In the genomic region with DNA sequence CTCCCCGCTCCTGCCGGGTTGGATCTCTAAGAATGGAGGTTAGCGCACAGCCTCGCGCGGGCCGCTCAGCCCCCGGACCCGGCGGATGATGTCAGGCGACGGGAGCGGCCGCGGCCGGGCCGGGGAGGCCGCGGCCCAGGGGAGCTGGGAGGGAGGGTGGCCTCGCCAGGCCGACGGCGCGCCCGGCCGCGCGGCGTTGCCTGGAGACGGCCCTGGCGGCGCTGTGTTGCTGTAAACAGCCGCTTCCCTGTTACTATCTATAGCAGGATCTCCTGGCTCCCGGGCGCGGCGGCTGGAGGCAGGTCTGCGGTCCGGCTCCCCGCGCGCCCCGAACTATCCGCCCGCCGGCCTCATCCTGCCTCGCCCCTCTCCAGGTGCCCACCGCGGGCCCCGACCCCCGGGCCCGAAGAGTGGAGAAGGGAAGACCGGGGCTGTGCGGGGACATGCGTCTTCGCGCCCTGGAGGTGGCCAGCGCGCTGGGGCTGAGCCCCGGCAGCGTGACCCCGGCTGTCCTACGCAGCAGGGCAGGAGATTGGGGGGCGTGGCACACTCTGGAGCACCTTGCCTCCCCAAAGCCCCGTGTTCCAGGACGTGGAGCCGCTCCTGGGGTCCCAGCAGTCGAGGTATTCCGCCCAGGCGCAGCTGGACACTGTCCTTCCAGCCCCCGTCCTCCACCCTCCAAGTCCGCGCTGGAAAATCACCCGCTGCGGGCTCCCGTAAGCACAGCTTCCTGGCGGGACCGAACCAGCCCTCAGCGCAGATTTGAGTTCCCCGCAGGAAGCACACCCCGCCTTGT, we compare ENCODE assay signal across 1 cellular context.
TF ChIP-seq lines count a peak whose summit lies in the region.

No MANE protein-coding gene starts in this region.

TF ChIP-seq in WTC11, 78 proteins besides CTCF, POLR2A, EP300 and RAD21 (continued from another document and continues in another):
- TF ChIP-seq CBFB (CRISPR knock-in tag; IDR thresholded peaks at IDR 0.05; ENCODE audit: low read depth) (no peak), ZNF317 (CRISPR knock-in tag; IDR thresholded peaks at IDR 0.05; ENCODE audit: borderline replicate concordance, low read depth) (no peak), ZBTB21 (CRISPR knock-in tag; IDR thresholded peaks at IDR 0.05; ENCODE audit: borderline replicate concordance) (no peak), SP1 (CRISPR knock-in tag; conservative IDR thresholded peaks at IDR 0.05) (no peak; the same call in 1 of the 2 replicates), NR3C1 (CRISPR knock-in tag; conservative IDR thresholded peaks at IDR 0.05; ENCODE audit: low read depth) (no peak), ZNF219 (CRISPR knock-in tag; IDR thresholded peaks at IDR 0.05; ENCODE audit: borderline replicate concordance) (no peak), NFATC4 (CRISPR knock-in tag; IDR thresholded peaks at IDR 0.05) (no peak), NFYB (CRISPR knock-in tag; conservative IDR thresholded peaks at IDR 0.05; ENCODE audit: low read depth) (no peak), ATF1 (CRISPR knock-in tag; IDR thresholded peaks at IDR 0.05) (no peak), GABPB1 (CRISPR knock-in tag; IDR thresholded peaks at IDR 0.05) (no peak), FOXP1 (CRISPR knock-in tag; IDR thresholded peaks at IDR 0.05; ENCODE audit: borderline replicate concordance) (peak; percentile 20; the same call in 1 of the 2 replicates), EMX1 (CRISPR knock-in tag; IDR thresholded peaks at IDR 0.05) (no peak), NFE2L1 (CRISPR knock-in tag; IDR thresholded peaks at IDR 0.05) (no peak), JUN (CRISPR knock-in tag; IDR thresholded peaks at IDR 0.05) (no peak), GTF2I (CRISPR knock-in tag; conservative IDR thresholded peaks at IDR 0.05) (no peak), HMGA2 (CRISPR knock-in tag; IDR thresholded peaks at IDR 0.05) (no peak), TCF7 (CRISPR knock-in tag; IDR thresholded peaks at IDR 0.05; ENCODE audit: low read depth) (no peak), ZNF121 (CRISPR knock-in tag; IDR thresholded peaks at IDR 0.05) (peak; percentile 97), ZNF423 (CRISPR knock-in tag; IDR thresholded peaks at IDR 0.05) (peak; percentile 71), RORB (CRISPR knock-in tag; IDR thresholded peaks at IDR 0.05) (no peak)
- TF ChIP-seq, protein P1, sequence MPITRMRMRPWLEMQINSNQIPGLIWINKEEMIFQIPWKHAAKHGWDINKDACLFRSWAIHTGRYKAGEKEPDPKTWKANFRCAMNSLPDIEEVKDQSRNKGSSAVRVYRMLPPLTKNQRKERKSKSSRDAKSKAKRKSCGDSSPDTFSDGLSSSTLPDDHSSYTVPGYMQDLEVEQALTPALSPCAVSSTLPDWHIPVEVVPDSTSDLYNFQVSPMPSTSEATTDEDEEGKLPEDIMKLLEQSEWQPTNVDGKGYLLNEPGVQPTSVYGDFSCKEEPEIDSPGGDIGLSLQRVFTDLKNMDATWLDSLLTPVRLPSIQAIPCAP (CRISPR knock-in tag; IDR thresholded peaks at IDR 0.05), result peak; percentile 72; the same call in 1 of the 2 replicates
- TF ChIP-seq, protein P2, sequence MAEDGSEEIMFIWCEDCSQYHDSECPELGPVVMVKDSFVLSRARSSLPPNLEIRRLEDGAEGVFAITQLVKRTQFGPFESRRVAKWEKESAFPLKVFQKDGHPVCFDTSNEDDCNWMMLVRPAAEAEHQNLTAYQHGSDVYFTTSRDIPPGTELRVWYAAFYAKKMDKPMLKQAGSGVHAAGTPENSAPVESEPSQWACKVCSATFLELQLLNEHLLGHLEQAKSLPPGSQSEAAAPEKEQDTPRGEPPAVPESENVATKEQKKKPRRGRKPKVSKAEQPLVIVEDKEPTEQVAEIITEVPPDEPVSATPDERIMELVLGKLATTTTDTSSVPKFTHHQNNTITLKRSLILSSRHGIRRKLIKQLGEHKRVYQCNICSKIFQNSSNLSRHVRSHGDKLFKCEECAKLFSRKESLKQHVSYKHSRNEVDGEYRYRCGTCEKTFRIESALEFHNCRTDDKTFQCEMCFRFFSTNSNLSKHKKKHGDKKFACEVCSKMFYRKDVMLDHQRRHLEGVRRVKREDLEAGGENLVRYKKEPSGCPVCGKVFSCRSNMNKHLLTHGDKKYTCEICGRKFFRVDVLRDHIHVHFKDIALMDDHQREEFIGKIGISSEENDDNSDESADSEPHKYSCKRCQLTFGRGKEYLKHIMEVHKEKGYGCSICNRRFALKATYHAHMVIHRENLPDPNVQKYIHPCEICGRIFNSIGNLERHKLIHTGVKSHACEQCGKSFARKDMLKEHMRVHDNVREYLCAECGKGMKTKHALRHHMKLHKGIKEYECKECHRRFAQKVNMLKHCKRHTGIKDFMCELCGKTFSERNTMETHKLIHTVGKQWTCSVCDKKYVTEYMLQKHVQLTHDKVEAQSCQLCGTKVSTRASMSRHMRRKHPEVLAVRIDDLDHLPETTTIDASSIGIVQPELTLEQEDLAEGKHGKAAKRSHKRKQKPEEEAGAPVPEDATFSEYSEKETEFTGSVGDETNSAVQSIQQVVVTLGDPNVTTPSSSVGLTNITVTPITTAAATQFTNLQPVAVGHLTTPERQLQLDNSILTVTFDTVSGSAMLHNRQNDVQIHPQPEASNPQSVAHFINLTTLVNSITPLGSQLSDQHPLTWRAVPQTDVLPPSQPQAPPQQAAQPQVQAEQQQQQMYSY (CRISPR knock-in tag; IDR thresholded peaks at IDR 0.05), result no peak
- TF ChIP-seq, protein P3, sequence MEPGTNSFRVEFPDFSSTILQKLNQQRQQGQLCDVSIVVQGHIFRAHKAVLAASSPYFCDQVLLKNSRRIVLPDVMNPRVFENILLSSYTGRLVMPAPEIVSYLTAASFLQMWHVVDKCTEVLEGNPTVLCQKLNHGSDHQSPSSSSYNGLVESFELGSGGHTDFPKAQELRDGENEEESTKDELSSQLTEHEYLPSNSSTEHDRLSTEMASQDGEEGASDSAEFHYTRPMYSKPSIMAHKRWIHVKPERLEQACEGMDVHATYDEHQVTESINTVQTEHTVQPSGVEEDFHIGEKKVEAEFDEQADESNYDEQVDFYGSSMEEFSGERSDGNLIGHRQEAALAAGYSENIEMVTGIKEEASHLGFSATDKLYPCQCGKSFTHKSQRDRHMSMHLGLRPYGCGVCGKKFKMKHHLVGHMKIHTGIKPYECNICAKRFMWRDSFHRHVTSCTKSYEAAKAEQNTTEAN (CRISPR knock-in tag; IDR thresholded peaks at IDR 0.05), result no peak
- TF ChIP-seq, protein P4, sequence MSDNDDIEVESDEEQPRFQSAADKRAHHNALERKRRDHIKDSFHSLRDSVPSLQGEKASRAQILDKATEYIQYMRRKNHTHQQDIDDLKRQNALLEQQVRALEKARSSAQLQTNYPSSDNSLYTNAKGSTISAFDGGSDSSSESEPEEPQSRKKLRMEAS (CRISPR knock-in tag; IDR thresholded peaks at IDR 0.05), result peak; percentile 79
- TF ChIP-seq, protein P5, sequence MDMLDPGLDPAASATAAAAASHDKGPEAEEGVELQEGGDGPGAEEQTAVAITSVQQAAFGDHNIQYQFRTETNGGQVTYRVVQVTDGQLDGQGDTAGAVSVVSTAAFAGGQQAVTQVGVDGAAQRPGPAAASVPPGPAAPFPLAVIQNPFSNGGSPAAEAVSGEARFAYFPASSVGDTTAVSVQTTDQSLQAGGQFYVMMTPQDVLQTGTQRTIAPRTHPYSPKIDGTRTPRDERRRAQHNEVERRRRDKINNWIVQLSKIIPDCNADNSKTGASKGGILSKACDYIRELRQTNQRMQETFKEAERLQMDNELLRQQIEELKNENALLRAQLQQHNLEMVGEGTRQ (CRISPR knock-in tag; IDR thresholded peaks at IDR 0.05), result no peak; the same call in 1 of the 2 replicates
- TF ChIP-seq, protein P6, sequence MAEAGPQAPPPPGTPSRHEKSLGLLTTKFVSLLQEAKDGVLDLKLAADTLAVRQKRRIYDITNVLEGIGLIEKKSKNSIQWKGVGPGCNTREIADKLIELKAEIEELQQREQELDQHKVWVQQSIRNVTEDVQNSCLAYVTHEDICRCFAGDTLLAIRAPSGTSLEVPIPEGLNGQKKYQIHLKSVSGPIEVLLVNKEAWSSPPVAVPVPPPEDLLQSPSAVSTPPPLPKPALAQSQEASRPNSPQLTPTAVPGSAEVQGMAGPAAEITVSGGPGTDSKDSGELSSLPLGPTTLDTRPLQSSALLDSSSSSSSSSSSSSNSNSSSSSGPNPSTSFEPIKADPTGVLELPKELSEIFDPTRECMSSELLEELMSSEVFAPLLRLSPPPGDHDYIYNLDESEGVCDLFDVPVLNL (CRISPR knock-in tag; IDR thresholded peaks at IDR 0.05; ENCODE audit: borderline replicate concordance, low read depth), result no peak
- TF ChIP-seq, protein P7, sequence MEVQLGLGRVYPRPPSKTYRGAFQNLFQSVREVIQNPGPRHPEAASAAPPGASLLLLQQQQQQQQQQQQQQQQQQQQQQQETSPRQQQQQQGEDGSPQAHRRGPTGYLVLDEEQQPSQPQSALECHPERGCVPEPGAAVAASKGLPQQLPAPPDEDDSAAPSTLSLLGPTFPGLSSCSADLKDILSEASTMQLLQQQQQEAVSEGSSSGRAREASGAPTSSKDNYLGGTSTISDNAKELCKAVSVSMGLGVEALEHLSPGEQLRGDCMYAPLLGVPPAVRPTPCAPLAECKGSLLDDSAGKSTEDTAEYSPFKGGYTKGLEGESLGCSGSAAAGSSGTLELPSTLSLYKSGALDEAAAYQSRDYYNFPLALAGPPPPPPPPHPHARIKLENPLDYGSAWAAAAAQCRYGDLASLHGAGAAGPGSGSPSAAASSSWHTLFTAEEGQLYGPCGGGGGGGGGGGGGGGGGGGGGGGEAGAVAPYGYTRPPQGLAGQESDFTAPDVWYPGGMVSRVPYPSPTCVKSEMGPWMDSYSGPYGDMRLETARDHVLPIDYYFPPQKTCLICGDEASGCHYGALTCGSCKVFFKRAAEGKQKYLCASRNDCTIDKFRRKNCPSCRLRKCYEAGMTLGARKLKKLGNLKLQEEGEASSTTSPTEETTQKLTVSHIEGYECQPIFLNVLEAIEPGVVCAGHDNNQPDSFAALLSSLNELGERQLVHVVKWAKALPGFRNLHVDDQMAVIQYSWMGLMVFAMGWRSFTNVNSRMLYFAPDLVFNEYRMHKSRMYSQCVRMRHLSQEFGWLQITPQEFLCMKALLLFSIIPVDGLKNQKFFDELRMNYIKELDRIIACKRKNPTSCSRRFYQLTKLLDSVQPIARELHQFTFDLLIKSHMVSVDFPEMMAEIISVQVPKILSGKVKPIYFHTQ (CRISPR knock-in tag; IDR thresholded peaks at IDR 0.05), result no peak
- TF ChIP-seq, protein P8, sequence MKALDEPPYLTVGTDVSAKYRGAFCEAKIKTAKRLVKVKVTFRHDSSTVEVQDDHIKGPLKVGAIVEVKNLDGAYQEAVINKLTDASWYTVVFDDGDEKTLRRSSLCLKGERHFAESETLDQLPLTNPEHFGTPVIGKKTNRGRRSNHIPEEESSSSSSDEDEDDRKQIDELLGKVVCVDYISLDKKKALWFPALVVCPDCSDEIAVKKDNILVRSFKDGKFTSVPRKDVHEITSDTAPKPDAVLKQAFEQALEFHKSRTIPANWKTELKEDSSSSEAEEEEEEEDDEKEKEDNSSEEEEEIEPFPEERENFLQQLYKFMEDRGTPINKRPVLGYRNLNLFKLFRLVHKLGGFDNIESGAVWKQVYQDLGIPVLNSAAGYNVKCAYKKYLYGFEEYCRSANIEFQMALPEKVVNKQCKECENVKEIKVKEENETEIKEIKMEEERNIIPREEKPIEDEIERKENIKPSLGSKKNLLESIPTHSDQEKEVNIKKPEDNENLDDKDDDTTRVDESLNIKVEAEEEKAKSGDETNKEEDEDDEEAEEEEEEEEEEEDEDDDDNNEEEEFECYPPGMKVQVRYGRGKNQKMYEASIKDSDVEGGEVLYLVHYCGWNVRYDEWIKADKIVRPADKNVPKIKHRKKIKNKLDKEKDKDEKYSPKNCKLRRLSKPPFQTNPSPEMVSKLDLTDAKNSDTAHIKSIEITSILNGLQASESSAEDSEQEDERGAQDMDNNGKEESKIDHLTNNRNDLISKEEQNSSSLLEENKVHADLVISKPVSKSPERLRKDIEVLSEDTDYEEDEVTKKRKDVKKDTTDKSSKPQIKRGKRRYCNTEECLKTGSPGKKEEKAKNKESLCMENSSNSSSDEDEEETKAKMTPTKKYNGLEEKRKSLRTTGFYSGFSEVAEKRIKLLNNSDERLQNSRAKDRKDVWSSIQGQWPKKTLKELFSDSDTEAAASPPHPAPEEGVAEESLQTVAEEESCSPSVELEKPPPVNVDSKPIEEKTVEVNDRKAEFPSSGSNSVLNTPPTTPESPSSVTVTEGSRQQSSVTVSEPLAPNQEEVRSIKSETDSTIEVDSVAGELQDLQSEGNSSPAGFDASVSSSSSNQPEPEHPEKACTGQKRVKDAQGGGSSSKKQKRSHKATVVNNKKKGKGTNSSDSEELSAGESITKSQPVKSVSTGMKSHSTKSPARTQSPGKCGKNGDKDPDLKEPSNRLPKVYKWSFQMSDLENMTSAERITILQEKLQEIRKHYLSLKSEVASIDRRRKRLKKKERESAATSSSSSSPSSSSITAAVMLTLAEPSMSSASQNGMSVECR (CRISPR knock-in tag; IDR thresholded peaks at IDR 0.05; ENCODE audit: borderline replicate concordance), result peak; percentile 79; the same call in 1 of the 2 replicates
- TF ChIP-seq, protein P9, sequence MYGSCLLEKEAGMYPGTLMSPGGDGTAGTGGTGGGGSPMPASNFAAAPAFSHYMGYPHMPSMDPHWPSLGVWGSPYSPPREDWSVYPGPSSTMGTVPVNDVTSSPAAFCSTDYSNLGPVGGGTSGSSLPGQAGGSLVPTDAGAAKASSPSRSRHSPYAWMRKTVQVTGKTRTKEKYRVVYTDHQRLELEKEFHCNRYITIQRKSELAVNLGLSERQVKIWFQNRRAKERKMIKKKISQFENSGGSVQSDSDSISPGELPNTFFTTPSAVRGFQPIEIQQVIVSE (CRISPR knock-in tag; IDR thresholded peaks at IDR 0.05; ENCODE audit: borderline replicate concordance), result no peak
- TF ChIP-seq, protein P10, sequence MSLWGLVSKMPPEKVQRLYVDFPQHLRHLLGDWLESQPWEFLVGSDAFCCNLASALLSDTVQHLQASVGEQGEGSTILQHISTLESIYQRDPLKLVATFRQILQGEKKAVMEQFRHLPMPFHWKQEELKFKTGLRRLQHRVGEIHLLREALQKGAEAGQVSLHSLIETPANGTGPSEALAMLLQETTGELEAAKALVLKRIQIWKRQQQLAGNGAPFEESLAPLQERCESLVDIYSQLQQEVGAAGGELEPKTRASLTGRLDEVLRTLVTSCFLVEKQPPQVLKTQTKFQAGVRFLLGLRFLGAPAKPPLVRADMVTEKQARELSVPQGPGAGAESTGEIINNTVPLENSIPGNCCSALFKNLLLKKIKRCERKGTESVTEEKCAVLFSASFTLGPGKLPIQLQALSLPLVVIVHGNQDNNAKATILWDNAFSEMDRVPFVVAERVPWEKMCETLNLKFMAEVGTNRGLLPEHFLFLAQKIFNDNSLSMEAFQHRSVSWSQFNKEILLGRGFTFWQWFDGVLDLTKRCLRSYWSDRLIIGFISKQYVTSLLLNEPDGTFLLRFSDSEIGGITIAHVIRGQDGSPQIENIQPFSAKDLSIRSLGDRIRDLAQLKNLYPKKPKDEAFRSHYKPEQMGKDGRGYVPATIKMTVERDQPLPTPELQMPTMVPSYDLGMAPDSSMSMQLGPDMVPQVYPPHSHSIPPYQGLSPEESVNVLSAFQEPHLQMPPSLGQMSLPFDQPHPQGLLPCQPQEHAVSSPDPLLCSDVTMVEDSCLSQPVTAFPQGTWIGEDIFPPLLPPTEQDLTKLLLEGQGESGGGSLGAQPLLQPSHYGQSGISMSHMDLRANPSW (CRISPR knock-in tag; conservative IDR thresholded peaks at IDR 0.05; ENCODE audit: low read depth), result peak; percentile 80; the same call in 1 of the 2 replicates
- TF ChIP-seq, protein P11, sequence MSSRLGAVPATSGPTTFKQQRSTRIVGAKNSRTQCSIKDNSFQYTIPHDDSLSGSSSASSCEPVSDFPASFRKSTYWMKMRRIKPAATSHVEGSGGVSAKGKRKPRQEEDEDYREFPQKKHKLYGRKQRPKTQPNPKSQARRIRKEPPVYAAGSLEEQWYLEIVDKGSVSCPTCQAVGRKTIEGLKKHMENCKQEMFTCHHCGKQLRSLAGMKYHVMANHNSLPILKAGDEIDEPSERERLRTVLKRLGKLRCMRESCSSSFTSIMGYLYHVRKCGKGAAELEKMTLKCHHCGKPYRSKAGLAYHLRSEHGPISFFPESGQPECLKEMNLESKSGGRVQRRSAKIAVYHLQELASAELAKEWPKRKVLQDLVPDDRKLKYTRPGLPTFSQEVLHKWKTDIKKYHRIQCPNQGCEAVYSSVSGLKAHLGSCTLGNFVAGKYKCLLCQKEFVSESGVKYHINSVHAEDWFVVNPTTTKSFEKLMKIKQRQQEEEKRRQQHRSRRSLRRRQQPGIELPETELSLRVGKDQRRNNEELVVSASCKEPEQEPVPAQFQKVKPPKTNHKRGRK (CRISPR knock-in tag; IDR thresholded peaks at IDR 0.05; ENCODE audit: borderline replicate concordance), result no peak
